In genomic region chr10:51879238-51879637, GRCh38 we compare ENCODE assay signal across 9 cellular contexts.
DNase-seq lines count a peak whose midpoint lies in the region; ATAC-seq lines count a peak whose summit lies in the region.
"Had no signal": no experiment of that assay in that cellular context is flagged by ENCODE, and none has a peak within 500 bp of the region (broad histone marks: within the 10 kb centered on the region; RNA-seq: fewer than 3 reads in every experiment).

No MANE protein-coding gene starts in this region.

- DNase-seq in stimulated activated CD4-positive, alpha-beta T cell treated with anti-CD3 and anti-CD28 coated beads, Interleukin-1b, Interleukin-23, amount 100 ng/mL, for 48 hours = peak; percentile 39
- DNase-seq in stimulated activated CD4-positive, alpha-beta T cell treated with anti-CD3 and anti-CD28 coated beads, Interleukin-12 subunit alpha, Interleukin-12 subunit beta, amount 100 ng/mL, for 4 hours = no peak
- no peak for DNase-seq in T-cell
- DNase-seq in fibroblast of peridontal ligament (ENCODE audit: extremely low read depth) = peak; percentile 100
- peak; percentile 83 for DNase-seq in smooth muscle cell of the brain vasculature (ENCODE audit: low read depth, low spot score)
- DNase-seq in Karpas-422 = no peak
- no peak for DNase-seq in ecto neural progenitor cell (ENCODE audit: low spot score)

- H2AFZ ChIP-seq in Karpas-422 (ENCODE audit: low read length) = no peak overlapping the region

- no peaks in the 10 kb centered on the region for H3K79me2 ChIP-seq in Karpas-422 (ENCODE audit: low read length)

- H3K27ac Mint-ChIP-seq in T-cell = peak overlapping the region; percentile 71 to 94
- H3K27ac Mint-ChIP-seq: dendritic cell treated with granulocyte-macrophage colony-stimulating factor and Interleukin-4, amounts not matched to agents 40 ng/mL and 50 ng/mL, for 4 days had no signal

- no peak overlapping the region for H3K4me3 ChIP-seq in Karpas-422 (ENCODE audit: low read length)

- H3K4me1 Mint-ChIP-seq in T-cell = peaks cover 11 to 16% (median 16%) of the 10 kb centered on the region in 3 donors

- no peak overlapping the region for H3K9ac ChIP-seq in Karpas-422 (ENCODE audit: low read length)

- peaks cover 8% of the 10 kb centered on the region for H3K9me3 ChIP-seq in Karpas-422 (ENCODE audit: low read length)

- H4K20me1 ChIP-seq in Karpas-422 (ENCODE audit: insufficient read depth, low read depth, low read length) = no peaks in the 10 kb centered on the region

- H3K36me3 Mint-ChIP-seq in T-cell = no peaks in the 10 kb centered on the region

- no peaks in the 10 kb centered on the region for H3K36me3 ChIP-seq in Karpas-422 (ENCODE audit: insufficient read depth, low read length)

- H3K27ac ChIP-seq in Karpas-422 (ENCODE audit: low read length) = no peak overlapping the region

- no peaks in the 10 kb centered on the region for H3K9me3 Mint-ChIP-seq in T-cell

- POLR2A ChIA-PET in T-cell (lab: Charles Lee) = no interaction called here

- peak; percentile 86 for ATAC-seq in HG02943 (IDR thresholded peaks at IDR 0.05; ENCODE audit: low read depth, unreplicated experiment)
- ATAC-seq in T-cell (replicated peaks in 1 of 4) = peak in 2 of 4 experiments; percentile 52 to 62

- peaks cover 0 to 7% of the 10 kb centered on the region in 2 donors for H3K27me3 Mint-ChIP-seq in T-cell
- H3K27me3 Mint-ChIP-seq: dendritic cell treated with granulocyte-macrophage colony-stimulating factor and Interleukin-4, amounts not matched to agents 40 ng/mL and 50 ng/mL, for 4 days had no signal

- CTCF ChIA-PET in T-cell (lab: Charles Lee) = no interaction called here

- peak overlapping the region; percentile 10 to 46 (median 43) for H3K4me3 Mint-ChIP-seq in T-cell
- H3K4me3 Mint-ChIP-seq: dendritic cell treated with granulocyte-macrophage colony-stimulating factor and Interleukin-4, amounts not matched to agents 40 ng/mL and 50 ng/mL, for 4 days had no signal

- H3K4me1 ChIP-seq in Karpas-422 (ENCODE audit: low read length) = no peaks in the 10 kb centered on the region

- no peaks in the 10 kb centered on the region for H3K27me3 ChIP-seq in Karpas-422 (ENCODE audit: low read length)

- no peaks in the 10 kb centered on the region for H3K9me2 ChIP-seq in Karpas-422 (replicated peaks; ENCODE audit: insufficient read depth, low read length)

- H3K4me2 ChIP-seq in Karpas-422 (ENCODE audit: low read depth, low read length, poor library complexity, severe bottlenecking) = no peak overlapping the region

Comparison
In these comparisons a context has a peak if more than half of its experiments do, and no peak if none do; other contexts are left out.
1. DNase-seq: peak in stimulated activated CD4-positive, alpha-beta T cell treated with anti-CD3 and anti-CD28 coated beads, Interleukin-1b, Interleukin-23, amount 100 ng/mL, for 48 hours (single experiment), fibroblast of peridontal ligament (single experiment) and smooth muscle cell of the brain vasculature (single experiment); none in stimulated activated CD4-positive, alpha-beta T cell treated with anti-CD3 and anti-CD28 coated beads, Interleukin-12 subunit alpha, Interleukin-12 subunit beta, amount 100 ng/mL, for 4 hours (single experiment), T-cell (0 of 34), Karpas-422 (single experiment) and ecto neural progenitor cell (single experiment).